ENCODE assay signal across 15 cellular contexts in genomic region chr5:96677496-96677895, GRCh38. TPM values are rescaled to one million over a fixed set of nuclear protein-coding genes. Genes with fewer than 3 reads are reported as not detected.
A peak's percentile ranks its signal among the peaks of the same experiment; 100 is the strongest.
DNase-seq lines count a peak whose midpoint lies in the region; ATAC-seq, FAIRE-seq and TF ChIP-seq lines count a peak whose summit lies in the region.
"Had no signal": no experiment of that assay in that cellular context is flagged by ENCODE, and none has a peak within 500 bp of the region (broad histone marks: within the 10 kb centered on the region; RNA-seq: fewer than 3 reads in every experiment).

No MANE protein-coding gene starts in this region.

- H3K4me1 ChIP-seq in liver (ENCODE audit: control insufficient read depth in 4 of 4, insufficient read depth in 4 of 4, low read length in 3 of 4) = peaks cover 5 to 12% (median 9%) of the 10 kb centered on the region in 4 donors
- no peaks in the 10 kb centered on the region for H3K4me1 ChIP-seq in HepG2 (ENCODE audit: insufficient read depth, low read length)

- no peak for TF ChIP-seq POLR2A in HepG2 (IDR thresholded peaks at IDR 0.05; ENCODE audit: insufficient read depth in 1 of 2, low read depth in 2 of 2, low read length in 2 of 2)

- in situ Hi-C loops in HepG2 (cut with HindIII; ENCODE audit: extremely low pct_ligation_motif_present, low pct_unique_long_range_greater_than_20kb) = no loop called here

- H3K27me3 ChIP-seq in liver (ENCODE audit: control insufficient read depth in 4 of 4, insufficient read depth in 4 of 4, low read length in 3 of 4) = no peaks in the 10 kb centered on the region
- no peaks in the 10 kb centered on the region for H3K27me3 ChIP-seq in HepG2 (ENCODE audit: control insufficient read depth in 1 of 2, insufficient read depth in 2 of 2, low read length in 2 of 2)

- no peaks in the 10 kb centered on the region for H3K9me3 ChIP-seq in liver (ENCODE audit: control insufficient read depth in 4 of 4, low read length in 3 of 4)
- no peaks in the 10 kb centered on the region for H3K9me3 ChIP-seq in HepG2 (ENCODE audit: low read length)
- H3K9me3 ChIP-seq: Caco-2 had no signal

- WGBS in liver = 32% methylated on average over 2 of the region's 2 CpGs
- WGBS in HepG2 (ENCODE audit: low lambda C conversion rate) = 69% methylated on average over 2 of the region's 2 CpGs

- TF ChIP-seq RAD21 in liver (IDR thresholded peaks at IDR 0.05) (no peak), HepG2 (CRISPR knock-in tag; IDR thresholded peaks at IDR 0.05) (no peak)

- FAIRE-seq in HepG2 (lab: Jason Lieb, UNC) = no peak

- no peak for TF ChIP-seq CTCF in liver (IDR thresholded peaks at IDR 0.05; ENCODE audit: low read depth, low read length, missing input control)
- TF ChIP-seq CTCF in HepG2 (CRISPR knock-in tag; IDR thresholded peaks at IDR 0.05) = no peak
- no peak for TF ChIP-seq CTCF in mesothelial cell of epicardium (IDR thresholded peaks at IDR 0.05; ENCODE audit: unreplicated experiment)
- TF ChIP-seq CTCF in type B pancreatic cell (conservative IDR thresholded peaks at IDR 0.05) = no peak

- H3K4me3 ChIP-seq in liver (ENCODE audit: low read depth in 1 of 3, low read length in 3 of 3) = no peak overlapping the region
- no peak overlapping the region for H3K4me3 ChIP-seq in HepG2 (replicated peaks in 1 of 3; ENCODE audit: insufficient read depth in 1 of 3, low read depth in 2 of 3, low read length in 3 of 3)
- H3K4me3 ChIP-seq: GM23248 had no signal

- H3K9me3 Mint-ChIP-seq in central memory CD8-positive, alpha-beta T cell = no peaks in the 10 kb centered on the region
- H3K9me3 Mint-ChIP-seq in mesothelial cell of epicardium = no peaks in the 10 kb centered on the region
- H3K9me3 Mint-ChIP-seq in type B pancreatic cell = no peaks in the 10 kb centered on the region
- H3K9me3 Mint-ChIP-seq: CD8-positive, alpha-beta T cell had no signal

- peak overlapping the region; percentile 59 for H3K27ac Mint-ChIP-seq in central memory CD8-positive, alpha-beta T cell (ENCODE audit: low read depth)
- peak overlapping the region; percentile 28 for H3K27ac Mint-ChIP-seq in mesothelial cell of epicardium
- H3K27ac Mint-ChIP-seq in type B pancreatic cell = peak overlapping the region; percentile 34
- H3K27ac Mint-ChIP-seq: CD8-positive, alpha-beta T cell had no signal

- DNase-seq in HepG2 (ENCODE audit: low spot score) (no peak), mesothelial cell of epicardium (ENCODE audit: low spot score in 2 of 2, unreplicated experiment in 2 of 2) (no peak), type B pancreatic cell (ENCODE audit: extremely low spot score, unreplicated experiment) (no peak), SK-N-DZ (ENCODE audit: low spot score) (no peak)
- DNase-seq in central memory CD8-positive, alpha-beta T cell (ENCODE audit: low spot score in 2 of 2) = no peak
- DNase-seq: Caco-2; CD8-positive, alpha-beta T cell; DND-41; GDM1; GM23248 had no signal

- H3K9ac ChIP-seq in liver (ENCODE audit: low read depth in 1 of 2, low read length in 2 of 2) (no peak overlapping the region), HepG2 (ENCODE audit: insufficient read depth, low read depth, low read length) (no peak overlapping the region)
- H3K9ac ChIP-seq: GM23248 had no signal

- no peak overlapping the region for H3K4me3 Mint-ChIP-seq in central memory CD8-positive, alpha-beta T cell
- H3K4me3 Mint-ChIP-seq in mesothelial cell of epicardium (no peak overlapping the region), type B pancreatic cell (no peak overlapping the region)
- H3K4me3 Mint-ChIP-seq: CD14-positive monocyte; CD8-positive, alpha-beta T cell had no signal

- H3K36me3 ChIP-seq in liver (ENCODE audit: control insufficient read depth in 4 of 4, insufficient read depth in 3 of 4, low read depth in 1 of 4, low read length in 3 of 4) = no peaks in the 10 kb centered on the region
- no peaks in the 10 kb centered on the region; a peak in 1 of 5 replicates for H3K36me3 ChIP-seq in HepG2 (replicated peaks in 1 of 2; ENCODE audit: control insufficient read depth in 1 of 2, insufficient read depth in 2 of 2, low read length in 2 of 2)

- POLR2A ChIA-PET in HepG2 (lab: Yijun Ruan, JAX) = no interaction called here

- no TSS peak for BruUV-seq in HepG2 (replicated peaks; lab: Mats Ljungman, UMichigan)

- CTCF ChIA-PET in HepG2 (lab: Yijun Ruan, JAX; ENCODE audit: low intra/inter-chr PET ratio, low total read pairs) = no interaction called here

- H3K36me3 Mint-ChIP-seq in central memory CD8-positive, alpha-beta T cell (ENCODE audit: insufficient read depth) = peaks cover 39% of the 10 kb centered on the region
- H3K36me3 Mint-ChIP-seq in mesothelial cell of epicardium (peaks cover 8% of the 10 kb centered on the region), type B pancreatic cell (peaks cover 12% of the 10 kb centered on the region)

- no peaks in the 10 kb centered on the region for H4K20me1 ChIP-seq in HepG2 (ENCODE audit: insufficient read depth, low read length)

- H3K27ac ChIP-seq in liver (ENCODE audit: low read depth in 1 of 2, low read length in 2 of 2) = no peak overlapping the region
- H3K27ac ChIP-seq in HepG2 (ENCODE audit: extremely low read length, insufficient read depth, low read length) = no peak overlapping the region
- H3K27ac ChIP-seq: 22Rv1, GM23248 had no signal

- no peak overlapping the region for H2AFZ ChIP-seq in HepG2 (ENCODE audit: low read length)
- H2AFZ ChIP-seq: GM23248 had no signal

- H3K79me2 ChIP-seq in HepG2 (ENCODE audit: insufficient read depth, low read length) = no peaks in the 10 kb centered on the region

- no peak for ATAC-seq in HepG2
- no peak for ATAC-seq in central memory CD8-positive, alpha-beta T cell (replicated peaks; ENCODE audit: extremely low read depth, poor library complexity, severe bottlenecking)
- ATAC-seq in GM21423 (IDR thresholded peaks at IDR 0.05; ENCODE audit: unreplicated experiment) = no peak
- no peak for ATAC-seq in HG02759 (IDR thresholded peaks at IDR 0.05; ENCODE audit: unreplicated experiment)
- ATAC-seq: CD8-positive, alpha-beta T cell had no signal

- TF ChIP-seq EP300 in HepG2 (IDR thresholded peaks at IDR 0.05; ENCODE audit: low read depth in 2 of 2, low read length in 2 of 2) (no peak), HepG2 (CRISPR knock-in tag; IDR thresholded peaks at IDR 0.05; ENCODE audit: borderline replicate concordance) (no peak)

- H3K4me2 ChIP-seq in HepG2 (ENCODE audit: low read depth, low read length) = no peak overlapping the region

- peaks cover 23% of the 10 kb centered on the region for H3K4me1 Mint-ChIP-seq in central memory CD8-positive, alpha-beta T cell
- H3K4me1 Mint-ChIP-seq in mesothelial cell of epicardium (peaks cover 37% of the 10 kb centered on the region), type B pancreatic cell (ENCODE audit: unreplicated experiment) (no peaks in the 10 kb centered on the region)

- intact Hi-C loops in HepG2 (cut with micrococcal nuclease; ENCODE audit: unreplicated experiment) = no loop called here

- no peaks in the 10 kb centered on the region for H3K27me3 Mint-ChIP-seq in central memory CD8-positive, alpha-beta T cell
- H3K27me3 Mint-ChIP-seq in mesothelial cell of epicardium (ENCODE audit: low read depth) = no peaks in the 10 kb centered on the region
- no peaks in the 10 kb centered on the region for H3K27me3 Mint-ChIP-seq in type B pancreatic cell

TF ChIP-seq in HepG2, 621 proteins besides CTCF, POLR2A, EP300 and RAD21 (continues in another document):
- TF ChIP-seq ZNF598 (CRISPR knock-in tag; IDR thresholded peaks at IDR 0.05; ENCODE audit: borderline replicate concordance) (no peak), CSRNP2 (CRISPR knock-in tag; conservative IDR thresholded peaks at IDR 0.05; ENCODE audit: low read depth) (no peak), ONECUT2 (CRISPR knock-in tag; IDR thresholded peaks at IDR 0.05) (no peak)

RNA-seq across cellular contexts. Expression of gene CAST, which starts 15.3 kb away (rescaled TPM):
- total RNA-seq in liver (100 to 1,000 TPM in 1 of 2 donors, 10 to 100 TPM in 1; 89.1 to 126 TPM), HepG2 (2016; rRNA removed; fragmentation: Illumina TruSeq; extraction: Trizol) (67.6 and 87.8 TPM in 2 replicates), mesothelial cell of epicardium (126 to 133 TPM (median 132 TPM) in 3 replicates), type B pancreatic cell (ENCODE audit: low replicate concordance) (239 and 388 TPM in 2 replicates)
- polyA plus RNA-seq in liver (10 to 100 TPM; 43.3 to 72.9 TPM), HepG2 (2011; rRNA removed) (35.2 and 42.1 TPM in 2 replicates)
- 18.4 and 21.4 TPM in 2 replicates for total RNA-seq in HepG2 (2016; cell fraction: cytosol; rRNA removed; fragmentation: Illumina TruSeq; extraction: Trizol; ENCODE audit: low read depth)
- 66.7 and 88.4 TPM in 2 replicates for total RNA-seq in HepG2 (2016; cell fraction: insoluble cytoplasmic fraction; rRNA removed; fragmentation: Illumina TruSeq; extraction: Trizol)
- total RNA-seq in HepG2 (2016; cell fraction: membrane; rRNA removed; fragmentation: Illumina TruSeq; extraction: Trizol) = 52.5 and 53.1 TPM in 2 replicates
- 62.8 and 67.7 TPM in 2 replicates for total RNA-seq in HepG2 (2016; cell fraction: nucleus; rRNA removed; fragmentation: Illumina TruSeq; extraction: Trizol)
- 22.7 and 32.6 TPM in 2 replicates for polyA plus RNA-seq in HepG2 (2011; cell fraction: cytosol; rRNA removed)
- 49.5 and 52.7 TPM in 2 replicates for polyA plus RNA-seq in HepG2 (2011; cell fraction: nucleus; rRNA removed)
- polyA plus RNA-seq in HepG2 (2012) = 54.0 and 64.0 TPM in 2 replicates
- 24.3 and 25.3 TPM in 2 replicates for polyA plus RNA-seq in HepG2 (2016; cell fraction: cytosol; fragmentation: Illumina TruSeq; extraction: Trizol; ENCODE audit: low read depth)
- polyA plus RNA-seq in HepG2 (2016; cell fraction: insoluble cytoplasmic fraction; fragmentation: Illumina TruSeq; extraction: Trizol; ENCODE audit: low read depth) = 99.8 and 110 TPM in 2 replicates
- polyA plus RNA-seq in HepG2 (2016; cell fraction: membrane; fragmentation: Illumina TruSeq; extraction: Trizol; ENCODE audit: low read depth) = 40.8 and 51.2 TPM in 2 replicates
- polyA plus RNA-seq in HepG2 (2016; cell fraction: nucleus; fragmentation: Illumina TruSeq; extraction: Trizol; ENCODE audit: insufficient read depth, low read depth) = 65.5 and 67.5 TPM in 2 replicates
- polyA minus RNA-seq in HepG2 (2011; rRNA and poly(A)+ RNA removed; ENCODE audit: low replicate concordance) = 12.4 and 53.4 TPM in 2 replicates
- 39.6 and 45.8 TPM in 2 replicates for polyA minus RNA-seq in HepG2 (2011; cell fraction: cytosol; rRNA and poly(A)+ RNA removed)
- polyA minus RNA-seq in HepG2 (2011; cell fraction: nucleus; rRNA and poly(A)+ RNA removed) = 166 and 175 TPM in 2 replicates
- polyA plus RNA-seq in SK-N-DZ (2014; cell fraction: cytosol; rRNA removed) = 6.5 and 9.3 TPM in 2 replicates
- polyA plus RNA-seq in SK-N-DZ (2014; cell fraction: nucleus; rRNA removed) = 8.3 and 10.1 TPM in 2 replicates
